Comparison of ENCODE assay signal across 19 cellular contexts in the genomic region with DNA sequence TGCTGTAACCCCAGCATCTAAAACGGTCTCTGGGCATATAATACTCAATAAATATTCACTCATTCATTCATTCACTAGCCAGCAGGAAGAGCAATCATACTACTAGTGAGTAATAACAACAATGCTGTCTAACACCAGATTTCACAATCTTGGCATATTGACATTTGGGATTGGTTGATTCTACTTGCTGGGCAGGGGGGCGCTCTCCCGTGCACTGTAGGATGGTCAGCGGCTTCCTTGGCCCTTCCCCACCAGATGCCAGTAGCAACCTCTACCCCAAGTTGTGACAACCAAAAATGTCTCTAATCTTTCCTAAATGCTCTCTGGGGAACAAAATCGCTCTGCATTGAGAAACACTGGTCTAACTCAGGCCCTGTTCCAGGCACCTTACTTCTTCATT. TPM values are rescaled to one million over a fixed set of nuclear protein-coding genes. Genes with fewer than 3 reads are reported as not detected.
"Had no signal": no experiment of that assay in that cellular context is flagged by ENCODE, and none has a peak within 500 bp of the region (broad histone marks: within the 10 kb centered on the region; RNA-seq: fewer than 3 reads in every experiment).

No MANE protein-coding gene starts in this region.

- H3K4me3 ChIP-seq: esophagus muscularis mucosa, gastrocnemius medialis, tibial artery, vagina had no signal

- H3K36me3 Mint-ChIP-seq: activated CD4-positive, alpha-beta memory T cell treated with anti-CD3 and anti-CD28 coated beads for 36 hours; stimulated activated effector memory CD8-positive, alpha-beta T cell treated with anti-CD3 and anti-CD28 coated beads, Interleukin-12 subunit alpha, Interleukin-12 subunit beta, amount 100 ng/mL, for 72 hours had no signal

- H3K9me3 ChIP-seq: gastrocnemius medialis had no signal

- H3K27ac Mint-ChIP-seq: activated CD4-positive, alpha-beta memory T cell treated with anti-CD3 and anti-CD28 coated beads for 36 hours; effector memory CD8-positive, alpha-beta T cell; nephron; stimulated activated effector memory CD8-positive, alpha-beta T cell treated with anti-CD3 and anti-CD28 coated beads, Interleukin-12 subunit alpha, Interleukin-12 subunit beta, amount 100 ng/mL, for 72 hours had no signal

- H3K27ac ChIP-seq: esophagus muscularis mucosa, gastrocnemius medialis, tibial artery, vagina, VCaP had no signal

- H3K36me3 ChIP-seq: esophagus muscularis mucosa, gastrocnemius medialis, vagina had no signal

- H3K9me3 Mint-ChIP-seq: effector memory CD8-positive, alpha-beta T cell had no signal

- DNase-seq: activated CD4-positive, alpha-beta memory T cell treated with anti-CD3 and anti-CD28 coated beads for 36 hours; activated gamma-delta T cell treated with Interleukin-2 at 50 U/mL for 16 hours; activated T-cell treated with anti-CD3 and anti-CD28 coated beads, Interleukin-2, amount 50 U/mL, for 48 hours; cortex of kidney; effector memory CD8-positive, alpha-beta T cell; gastrocnemius medialis; left ventricle myocardium superior; mesendoderm; occipital lobe; small intestine; T-helper 9 cell; tibial artery had no signal

- H3K4me1 ChIP-seq: gastrocnemius medialis, vagina had no signal

- H3K27me3 ChIP-seq: tibial artery, vagina had no signal

- H3K4me3 Mint-ChIP-seq: activated CD4-positive, alpha-beta memory T cell treated with anti-CD3 and anti-CD28 coated beads for 36 hours; effector memory CD8-positive, alpha-beta T cell; nephron; stimulated activated effector memory CD8-positive, alpha-beta T cell treated with anti-CD3 and anti-CD28 coated beads, Interleukin-12 subunit alpha, Interleukin-12 subunit beta, amount 100 ng/mL, for 72 hours had no signal

- ATAC-seq: effector memory CD8-positive, alpha-beta T cell; gastrocnemius medialis; left ventricle myocardium superior; stimulated activated effector memory CD8-positive, alpha-beta T cell treated with anti-CD3 and anti-CD28 coated beads, Interleukin-12 subunit alpha, Interleukin-12 subunit beta, amount 100 ng/mL, for 72 hours had no signal

- H3K4me1 Mint-ChIP-seq: stimulated activated effector memory CD8-positive, alpha-beta T cell treated with anti-CD3 and anti-CD28 coated beads, Interleukin-12 subunit alpha, Interleukin-12 subunit beta, amount 100 ng/mL, for 72 hours had no signal

RNA-seq across cellular contexts. Expression of gene WFDC1, which starts 20.7 kb away (rescaled TPM):
- total RNA-seq: activated CD4-positive, alpha-beta memory T cell treated with anti-CD3 and anti-CD28 coated beads for 36 hours; pulmonary artery endothelial cell had no signal

RNA-seq across cellular contexts. Expression of gene ATP2C2, which starts 52.9 kb away (rescaled TPM):
- total RNA-seq: activated CD4-positive, alpha-beta memory T cell treated with anti-CD3 and anti-CD28 coated beads for 36 hours; cardiac septum; left ventricle myocardium superior; pulmonary artery endothelial cell had no signal
